In the genomic region with DNA sequence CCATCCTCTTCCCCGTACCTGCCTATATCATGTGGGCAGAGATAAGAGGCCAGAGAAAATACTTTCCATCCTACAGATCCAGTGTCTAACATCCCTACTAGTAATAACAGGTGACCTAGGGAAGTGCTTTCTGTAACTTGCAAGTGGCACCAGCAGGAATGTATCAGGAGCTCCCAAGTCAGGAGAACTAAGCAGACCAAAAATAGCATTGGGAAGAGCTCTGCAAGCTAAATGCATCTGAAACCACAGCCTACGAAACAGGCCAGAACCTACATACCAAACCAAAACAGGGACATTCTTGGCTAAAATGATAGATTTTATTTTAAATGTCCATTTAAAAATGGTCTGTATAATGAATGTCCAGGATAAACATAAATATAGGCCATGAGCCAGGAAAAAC, we compare ENCODE assay signal across 14 cellular contexts.
"Had no signal": no experiment of that assay in that cellular context is flagged by ENCODE, and none has a peak within 500 bp of the region (broad histone marks: within the 10 kb centered on the region; RNA-seq: fewer than 3 reads in every experiment).

No MANE protein-coding gene starts in this region.

- DNase-seq: activated CD4-positive, alpha-beta T cell treated with anti-CD3 and anti-CD28 coated beads, Interleukin-2, amount 10 ng/mL, durations not matched to agents 7 days and 5 days; activated CD8-positive, alpha-beta memory T cell treated with anti-CD3 and anti-CD28 coated beads for 24 hours; activated gamma-delta T cell treated with Interleukin-2 at 50 U/mL for 16 hours; foreskin keratinocyte; head of caudate nucleus; midbrain; naive thymus-derived CD4-positive, alpha-beta T cell; ovary; stimulated activated CD4-positive, alpha-beta T cell treated with anti-CD3 and anti-CD28 coated beads, Interleukin-2, amount 100 ng/mL, for 48 hours; thyroid gland had no signal

- H3K27me3 Mint-ChIP-seq: activated CD4-positive, alpha-beta T cell treated with anti-CD3 and anti-CD28 coated beads, Interleukin-2, amount 10 ng/mL, durations not matched to agents 7 days and 5 days; activated naive CD8-positive, alpha-beta T cell; naive thymus-derived CD4-positive, alpha-beta T cell; stimulated activated memory B cell treated with anti-CD40 and anti-IgM and Interleukin-4, amounts not matched to agents 10 μg/mL and 1 μg/mL and 100 μg/mL, for 72 hours had no signal

- H3K36me3 ChIP-seq: breast epithelium, esophagus muscularis mucosa, ovary, thyroid gland had no signal

- H3K4me3 ChIP-seq: breast epithelium, esophagus muscularis mucosa, ovary, thyroid gland had no signal

- H3K36me3 Mint-ChIP-seq: activated naive CD8-positive, alpha-beta T cell; naive thymus-derived CD4-positive, alpha-beta T cell; stimulated activated memory B cell treated with anti-CD40 and anti-IgM and Interleukin-4, amounts not matched to agents 10 μg/mL and 1 μg/mL and 100 μg/mL, for 72 hours had no signal

- ATAC-seq: foreskin keratinocyte; naive thymus-derived CD4-positive, alpha-beta T cell; stimulated activated memory B cell treated with anti-CD40 and anti-IgM and Interleukin-4, amounts not matched to agents 10 μg/mL and 1 μg/mL and 100 μg/mL, for 72 hours had no signal

- H3K4me1 Mint-ChIP-seq: activated CD4-positive, alpha-beta T cell treated with anti-CD3 and anti-CD28 coated beads, Interleukin-2, amount 10 ng/mL, durations not matched to agents 7 days and 5 days; naive thymus-derived CD4-positive, alpha-beta T cell; stimulated activated memory B cell treated with anti-CD40 and anti-IgM and Interleukin-4, amounts not matched to agents 10 μg/mL and 1 μg/mL and 100 μg/mL, for 72 hours had no signal

- H3K27me3 ChIP-seq: breast epithelium, esophagus muscularis mucosa, foreskin keratinocyte, ovary, thyroid gland had no signal

- H3K27ac ChIP-seq: breast epithelium, esophagus muscularis mucosa, foreskin keratinocyte, ovary, thyroid gland had no signal

- H3K9me3 ChIP-seq: breast epithelium, esophagus muscularis mucosa, ovary, thyroid gland had no signal

- H3K4me1 ChIP-seq: breast epithelium, foreskin keratinocyte, thyroid gland had no signal

- H3K4me3 Mint-ChIP-seq: activated CD4-positive, alpha-beta T cell treated with anti-CD3 and anti-CD28 coated beads, Interleukin-2, amount 10 ng/mL, durations not matched to agents 7 days and 5 days; activated naive CD8-positive, alpha-beta T cell; naive thymus-derived CD4-positive, alpha-beta T cell; stimulated activated memory B cell treated with anti-CD40 and anti-IgM and Interleukin-4, amounts not matched to agents 10 μg/mL and 1 μg/mL and 100 μg/mL, for 72 hours had no signal

- H3K9me3 Mint-ChIP-seq: activated CD4-positive, alpha-beta T cell treated with anti-CD3 and anti-CD28 coated beads, Interleukin-2, amount 10 ng/mL, durations not matched to agents 7 days and 5 days had no signal

- H3K27ac Mint-ChIP-seq: activated CD4-positive, alpha-beta T cell treated with anti-CD3 and anti-CD28 coated beads, Interleukin-2, amount 10 ng/mL, durations not matched to agents 7 days and 5 days; activated naive CD8-positive, alpha-beta T cell; naive thymus-derived CD4-positive, alpha-beta T cell; stimulated activated memory B cell treated with anti-CD40 and anti-IgM and Interleukin-4, amounts not matched to agents 10 μg/mL and 1 μg/mL and 100 μg/mL, for 72 hours had no signal
